In the genomic region with DNA sequence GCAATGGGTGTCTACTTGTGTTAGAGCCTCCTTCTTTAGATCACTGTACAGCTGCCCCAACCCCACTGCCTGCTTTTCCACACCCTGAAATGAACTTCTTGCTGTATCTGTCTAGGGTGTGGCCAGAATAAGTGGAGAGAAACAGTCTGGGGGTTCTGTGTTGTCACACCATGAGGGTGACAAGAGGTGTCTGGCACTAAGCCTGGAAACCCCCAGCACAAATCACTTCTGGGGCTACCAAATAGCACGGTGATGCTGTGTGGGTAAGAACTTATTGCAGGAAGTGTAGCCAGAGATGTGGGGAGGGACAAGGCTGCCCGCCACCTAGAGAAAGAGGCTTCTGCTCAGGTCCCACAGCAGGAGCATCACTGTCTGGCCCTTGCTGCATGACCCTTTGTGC, we compare ENCODE assay signal across 1 cellular context.
TF ChIP-seq lines count a peak whose summit lies in the region.

No MANE protein-coding gene starts in this region.

TF ChIP-seq in GM12878, 131 proteins besides CTCF, POLR2A, EP300 and RAD21:
- TF ChIP-seq BHLHE40 (IDR thresholded peaks at IDR 0.05; ENCODE audit: borderline replicate concordance in 1 of 2, low read depth in 2 of 2, low read length in 1 of 2) (peak in 1 of 2 experiments; percentile 11; a peak in 1 of 4 replicates), CREM (IDR thresholded peaks at IDR 0.05; ENCODE audit: low read depth) (no peak)
- TF ChIP-seq, protein P1, sequence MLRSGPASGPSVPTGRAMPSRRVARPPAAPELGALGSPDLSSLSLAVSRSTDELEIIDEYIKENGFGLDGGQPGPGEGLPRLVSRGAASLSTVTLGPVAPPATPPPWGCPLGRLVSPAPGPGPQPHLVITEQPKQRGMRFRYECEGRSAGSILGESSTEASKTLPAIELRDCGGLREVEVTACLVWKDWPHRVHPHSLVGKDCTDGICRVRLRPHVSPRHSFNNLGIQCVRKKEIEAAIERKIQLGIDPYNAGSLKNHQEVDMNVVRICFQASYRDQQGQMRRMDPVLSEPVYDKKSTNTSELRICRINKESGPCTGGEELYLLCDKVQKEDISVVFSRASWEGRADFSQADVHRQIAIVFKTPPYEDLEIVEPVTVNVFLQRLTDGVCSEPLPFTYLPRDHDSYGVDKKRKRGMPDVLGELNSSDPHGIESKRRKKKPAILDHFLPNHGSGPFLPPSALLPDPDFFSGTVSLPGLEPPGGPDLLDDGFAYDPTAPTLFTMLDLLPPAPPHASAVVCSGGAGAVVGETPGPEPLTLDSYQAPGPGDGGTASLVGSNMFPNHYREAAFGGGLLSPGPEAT (IDR thresholded peaks at IDR 0.05; ENCODE audit: low read depth), result peak; percentile 21; the same call in 1 of the 2 replicates
